In genomic region chr10:49039409-49039808, GRCh38 we compare ENCODE assay signal across 22 cellular contexts.
DNase-seq lines count a peak whose midpoint lies in the region; TF ChIP-seq lines count a peak whose summit lies in the region.
"Had no signal": no experiment of that assay in that cellular context is flagged by ENCODE, and none has a peak within 500 bp of the region (broad histone marks: within the 10 kb centered on the region; RNA-seq: fewer than 3 reads in every experiment).

No MANE protein-coding gene starts in this region.

- H3K9me3 Mint-ChIP-seq in endothelial cell (ENCODE audit: unreplicated experiment) (no peaks in the 10 kb centered on the region), immature natural killer cell (no peaks in the 10 kb centered on the region)
- H3K9me3 Mint-ChIP-seq: CD8-positive, alpha-beta memory T cell had no signal

- WGBS in neuronal stem cell (ENCODE audit: extremely low coverage in 2 of 2, insufficient read length in 2 of 2, insufficient replicate concordance in 1 of 2), 2 donors = no CpG with 5 or more reads among the region's 7 CpGs

- H3K4me1 Mint-ChIP-seq in endothelial cell (ENCODE audit: unreplicated experiment) (peaks cover 5% of the 10 kb centered on the region), immature natural killer cell (no peaks in the 10 kb centered on the region)
- H3K4me1 Mint-ChIP-seq: CD14-positive monocyte; CD4-positive, CD25-positive, alpha-beta regulatory T cell; CD8-positive, alpha-beta memory T cell had no signal

- no peak overlapping the region for H3K9ac ChIP-seq in neuronal stem cell (ENCODE audit: low read depth, low read length, poor library complexity)
- H3K9ac ChIP-seq: BLaER1 had no signal

- no peak overlapping the region for H3K14ac ChIP-seq in neuronal stem cell (ENCODE audit: low read length)

- no peak overlapping the region for H4K8ac ChIP-seq in neuronal stem cell (ENCODE audit: low read depth, low read length)

- no peaks in the 10 kb centered on the region for H3K4me1 ChIP-seq in neuronal stem cell (ENCODE audit: control insufficient read depth in 2 of 2, insufficient read depth in 1 of 2, low read depth in 1 of 2, low read length in 2 of 2)
- H3K4me1 ChIP-seq: BE2C, BLaER1 had no signal

- H3K27ac ChIP-seq in neuronal stem cell (replicated peaks; ENCODE audit: low read length) = no peak overlapping the region
- H3K27ac ChIP-seq: BLaER1 had no signal

- no peak overlapping the region for H3K4me3 ChIP-seq in neuronal stem cell (ENCODE audit: low read length in 2 of 2)
- H3K4me3 ChIP-seq: BLaER1 had no signal

- no peak overlapping the region for H2AFZ ChIP-seq in neuronal stem cell (ENCODE audit: low read length)

- H3K27me3 ChIP-seq in neuronal stem cell (ENCODE audit: control insufficient read depth in 3 of 3, insufficient read depth in 3 of 3, low read depth in 1 of 3, low read length in 3 of 3) = no peaks in the 10 kb centered on the region
- H3K27me3 ChIP-seq: BE2C, BLaER1 had no signal

- no peak overlapping the region for H2BK12ac ChIP-seq in neuronal stem cell (ENCODE audit: low read length)

- H3K23ac ChIP-seq in neuronal stem cell (ENCODE audit: low read depth, low read length, poor library complexity) = peak overlapping the region; percentile 14

- no peaks in the 10 kb centered on the region for H3K36me3 Mint-ChIP-seq in endothelial cell (ENCODE audit: low read depth, unreplicated experiment)
- H3K36me3 Mint-ChIP-seq in immature natural killer cell = no peaks in the 10 kb centered on the region
- H3K36me3 Mint-ChIP-seq: CD14-positive monocyte; CD4-positive, alpha-beta memory T cell; CD4-positive, CD25-positive, alpha-beta regulatory T cell; CD8-positive, alpha-beta memory T cell had no signal

- no peaks in the 10 kb centered on the region for H3K27me3 Mint-ChIP-seq in endothelial cell (ENCODE audit: unreplicated experiment)
- H3K27me3 Mint-ChIP-seq in immature natural killer cell (ENCODE audit: low read depth in 3 of 3) = peaks cover 0 to 1% (median 1%) of the 10 kb centered on the region in 3 donors
- H3K27me3 Mint-ChIP-seq: CD4-positive, alpha-beta memory T cell had no signal

- H3K18ac ChIP-seq in neuronal stem cell (ENCODE audit: low read length) = peak overlapping the region; percentile 58

- no peaks in the 10 kb centered on the region for H3K79me1 ChIP-seq in neuronal stem cell (ENCODE audit: low read depth, low read length)

- H2BK5ac ChIP-seq in neuronal stem cell (ENCODE audit: low read length) = no peak overlapping the region

- H3K36me3 ChIP-seq in neuronal stem cell (replicated peaks in 1 of 2; ENCODE audit: control insufficient read depth in 2 of 2, insufficient read depth in 2 of 2, low read length in 2 of 2) = no peaks in the 10 kb centered on the region
- H3K36me3 ChIP-seq: BE2C, BLaER1 had no signal

- H3K27ac Mint-ChIP-seq in endothelial cell (ENCODE audit: unreplicated experiment) (peak overlapping the region; percentile 80), immature natural killer cell (no peak overlapping the region)
- H3K27ac Mint-ChIP-seq: CD4-positive, alpha-beta memory T cell; CD4-positive, CD25-positive, alpha-beta regulatory T cell; CD8-positive, alpha-beta memory T cell had no signal

- DNase-seq in endothelial cell (ENCODE audit: low spot score) (no peak), neuronal stem cell (ENCODE audit: low spot score) (no peak), immature natural killer cell (no peak), NCI-H2171 treated with DMSO at 0.1 percent for 48 hours (lab: John Stamatoyannopoulos, UW) (no peak)
- no peak for DNase-seq in activated CD4-positive, alpha-beta T cell treated with anti-CD3 and anti-CD28 coated beads for 48 hours
- DNase-seq: 8988T; ACHN; BE2C; C1 segment of cervical spinal cord; CD4-positive, alpha-beta memory T cell; CD4-positive, CD25-positive, alpha-beta regulatory T cell; CD8-positive, alpha-beta memory T cell; COR-L47; DMS 273 treated with DMSO at 0.1 percent for 48 hours; DMS153; DMS53; DMS79; DND-41; EL; GDM1 had no signal

- no peak overlapping the region for H2AK5ac ChIP-seq in neuronal stem cell (ENCODE audit: low read depth, low read length)

- H3K4me2 ChIP-seq in neuronal stem cell (ENCODE audit: insufficient read depth, low read length, poor library complexity, severe bottlenecking) = no peak overlapping the region
- H3K4me2 ChIP-seq: BLaER1 had no signal

- H2BK15ac ChIP-seq in neuronal stem cell (ENCODE audit: low read length) = no peak overlapping the region

- no peaks in the 10 kb centered on the region for H3K9me3 ChIP-seq in neuronal stem cell (replicated peaks in 1 of 2; ENCODE audit: control insufficient read depth in 2 of 2, insufficient read depth in 1 of 2, low read depth in 1 of 2, low read length in 2 of 2)
- H3K9me3 ChIP-seq: BE2C had no signal

- no peak overlapping the region for H4K91ac ChIP-seq in neuronal stem cell (ENCODE audit: low read depth, low read length, poor library complexity)

- H3K4me3 Mint-ChIP-seq in endothelial cell (ENCODE audit: unreplicated experiment) = no peak overlapping the region
- no peak overlapping the region for H3K4me3 Mint-ChIP-seq in immature natural killer cell
- H3K4me3 Mint-ChIP-seq: CD14-positive monocyte; CD4-positive, alpha-beta memory T cell; CD4-positive, CD25-positive, alpha-beta regulatory T cell; CD8-positive, alpha-beta memory T cell had no signal

- H2BK120ac ChIP-seq in neuronal stem cell (ENCODE audit: low read depth, low read length) = no peak overlapping the region

- no peak overlapping the region for H3K4ac ChIP-seq in neuronal stem cell (ENCODE audit: low read length)

- no peak for TF ChIP-seq CTCF in endothelial cell (IDR thresholded peaks at IDR 0.05; ENCODE audit: unreplicated experiment)
